In genomic region chr6:75101896-75102680, GRCh38 we compare ENCODE assay signal across 1 cellular context.
TF ChIP-seq lines count a peak whose summit lies in the region.

No MANE protein-coding gene starts in this region.

TF ChIP-seq in GM23338, 12 proteins besides CTCF, POLR2A, EP300 and RAD21 (continued from another document):
- TF ChIP-seq ZNF462 (CRISPR knock-in tag; IDR thresholded peaks at IDR 0.05): no peak
- TF ChIP-seq CREB1 (CRISPR knock-in tag; IDR thresholded peaks at IDR 0.05; ENCODE audit: low read depth): no peak
- TF ChIP-seq POLR2AphosphoS5 (IDR thresholded peaks at IDR 0.05; ENCODE audit: low read depth): no peak
- no peak for TF ChIP-seq ETS1 (IDR thresholded peaks at IDR 0.05)
- TF ChIP-seq NANOG (IDR thresholded peaks at IDR 0.05; ENCODE audit: borderline replicate concordance): no peak
- no peak for TF ChIP-seq ZNF114 (CRISPR knock-in tag; IDR thresholded peaks at IDR 0.05)
- no peak for TF ChIP-seq EZH2 (IDR thresholded peaks at IDR 0.05; ENCODE audit: low read depth, unreplicated experiment)
- TF ChIP-seq ZNF331 (CRISPR knock-in tag; IDR thresholded peaks at IDR 0.05; ENCODE audit: low read depth): no peak
- no peak for TF ChIP-seq EZH2phosphoT487 (IDR thresholded peaks at IDR 0.05; ENCODE audit: unreplicated experiment)
